ENCODE assay signal across 1 cellular context in the genomic region with DNA sequence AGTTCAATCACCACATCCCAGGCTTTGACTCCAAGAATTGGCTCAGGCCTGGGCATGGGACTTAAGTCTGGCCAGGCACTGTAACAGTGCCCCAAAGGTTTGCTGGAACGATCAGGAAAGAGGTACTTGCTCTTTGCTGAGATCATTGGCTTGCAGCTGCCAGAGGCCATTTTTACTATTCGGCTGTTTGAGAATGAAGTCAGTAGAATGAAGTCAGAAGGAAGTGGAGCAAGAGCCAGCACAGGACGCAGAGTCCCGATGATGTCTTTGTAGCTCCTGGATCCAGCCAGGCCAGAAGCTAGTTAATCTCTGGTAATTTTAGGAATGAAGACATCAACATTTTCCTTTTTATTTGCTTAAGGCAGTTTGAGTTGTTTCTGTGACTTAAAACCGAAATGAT.
TF ChIP-seq lines count a peak whose summit lies in the region.

No MANE protein-coding gene starts in this region.

TF ChIP-seq in IMR-90, 13 proteins besides CTCF, POLR2A, EP300 and RAD21 (continued from another document):
- TF ChIP-seq NFE2L2 (IDR thresholded peaks at IDR 0.05; ENCODE audit: low read depth, low read length), result no peak
- TF ChIP-seq MAFK (IDR thresholded peaks at IDR 0.05; ENCODE audit: low read depth, low read length), result no peak
- no peak for TF ChIP-seq RCOR1 (IDR thresholded peaks at IDR 0.05; ENCODE audit: insufficient replicate concordance, low read length)
- no peak for TF ChIP-seq CEBPB (IDR thresholded peaks at IDR 0.05; ENCODE audit: low read depth, low read length)
- TF ChIP-seq MAZ (IDR thresholded peaks at IDR 0.05; ENCODE audit: borderline replicate concordance, low read depth, low read length), result no peak
- no peak for TF ChIP-seq MXI1 (IDR thresholded peaks at IDR 0.05; ENCODE audit: borderline replicate concordance, low read depth, low read length)
- no peak for TF ChIP-seq CHD1 (IDR thresholded peaks at IDR 0.05; ENCODE audit: low read depth, low read length)
- no peak for TF ChIP-seq SMC3 (IDR thresholded peaks at IDR 0.05; ENCODE audit: low read depth, low read length)
- no peak for TF ChIP-seq FOS (IDR thresholded peaks at IDR 0.05; ENCODE audit: low read depth, low read length)
- no peak for TF ChIP-seq RFX5 (IDR thresholded peaks at IDR 0.05; ENCODE audit: low read depth, low read length)
- TF ChIP-seq, protein P1, sequence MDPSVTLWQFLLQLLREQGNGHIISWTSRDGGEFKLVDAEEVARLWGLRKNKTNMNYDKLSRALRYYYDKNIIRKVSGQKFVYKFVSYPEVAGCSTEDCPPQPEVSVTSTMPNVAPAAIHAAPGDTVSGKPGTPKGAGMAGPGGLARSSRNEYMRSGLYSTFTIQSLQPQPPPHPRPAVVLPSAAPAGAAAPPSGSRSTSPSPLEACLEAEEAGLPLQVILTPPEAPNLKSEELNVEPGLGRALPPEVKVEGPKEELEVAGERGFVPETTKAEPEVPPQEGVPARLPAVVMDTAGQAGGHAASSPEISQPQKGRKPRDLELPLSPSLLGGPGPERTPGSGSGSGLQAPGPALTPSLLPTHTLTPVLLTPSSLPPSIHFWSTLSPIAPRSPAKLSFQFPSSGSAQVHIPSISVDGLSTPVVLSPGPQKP (IDR thresholded peaks at IDR 0.05; ENCODE audit: borderline replicate concordance, low read depth, low read length), result no peak
